14 cellular contexts compared by ENCODE assay signal in genomic region chr7:131629203-131629871, GRCh38.
DNase-seq lines count a peak whose midpoint lies in the region; ATAC-seq and TF ChIP-seq lines count a peak whose summit lies in the region.
"Had no signal": no experiment of that assay in that cellular context is flagged by ENCODE, and none has a peak within 500 bp of the region (broad histone marks: within the 10 kb centered on the region; RNA-seq: fewer than 3 reads in every experiment).

No MANE protein-coding gene starts in this region.

- DNase-seq in EH (ENCODE audit: low read depth) (peak; percentile 73), RWPE1 (ENCODE audit: low spot score) (peak; percentile 70), fibroblast of villous mesenchyme (ENCODE audit: low read depth) (peak; percentile 48), neuronal stem cell (ENCODE audit: low spot score) (no peak), kidney glomerular epithelial cell (lab: John Stamatoyannopoulos, UW) (no peak)
- no peak for DNase-seq in natural killer cell treated with Interleukin-12 subunit alpha and Interleukin-12 subunit beta and Interleukin-15 and Interleukin-18, amount 100 ng/mL, for 72 hours (ENCODE audit: low spot score)
- DNase-seq in activated CD4-positive, alpha-beta T cell treated with anti-CD3 and anti-CD28 coated beads, Interleukin-2, amount 50 U/mL, for 48 hours, result no peak
- DNase-seq: activated CD4-positive, alpha-beta T cell treated with anti-CD3 and anti-CD28 coated beads for 48 hours; naive thymus-derived CD8-positive, alpha-beta T cell; stimulated activated naive CD8-positive, alpha-beta T cell treated with anti-CD3 and anti-CD28 coated beads, Interleukin-15, amount 100 ng/mL, for 72 hours had no signal

- no peak overlapping the region for H2BK5ac ChIP-seq in neuronal stem cell (ENCODE audit: low read length)

- peaks cover 16 to 22% of the 10 kb centered on the region in 2 donors for H3K4me1 ChIP-seq in neuronal stem cell (ENCODE audit: control insufficient read depth in 2 of 2, insufficient read depth in 1 of 2, low read depth in 1 of 2, low read length in 2 of 2)

- H3K9me3 Mint-ChIP-seq in natural killer cell treated with Interleukin-12 subunit alpha and Interleukin-12 subunit beta and Interleukin-15 and Interleukin-18, amount 100 ng/mL, for 72 hours, result no peaks in the 10 kb centered on the region
- H3K9me3 Mint-ChIP-seq: activated naive CD4-positive, alpha-beta T cell treated with anti-CD3 and anti-CD28 coated beads, Interleukin-2, amount 50 U/mL, for 24 hours; naive thymus-derived CD8-positive, alpha-beta T cell; stimulated activated naive CD8-positive, alpha-beta T cell treated with anti-CD3 and anti-CD28 coated beads, Interleukin-15, amount 100 ng/mL, for 72 hours had no signal

- peak overlapping the region; percentile 61 for H3K23ac ChIP-seq in neuronal stem cell (ENCODE audit: low read depth, low read length, poor library complexity)

- CTCF ChIA-PET in RWPE1 (lab: Yijun Ruan, JAX), result no interaction called here

- POLR2A ChIA-PET in RWPE1 (lab: Yijun Ruan, JAX; ENCODE audit: low non-redundant PET), result no interaction called here

- H3K27me3 ChIP-seq in neuronal stem cell (ENCODE audit: control insufficient read depth in 3 of 3, insufficient read depth in 3 of 3, low read depth in 1 of 3, low read length in 3 of 3), result no peaks in the 10 kb centered on the region
- H3K27me3 ChIP-seq: BLaER1 treated with 17β-estradiol and CSF1 and Interleukin-3, amounts not matched to agents 10 nM and 100 nM had no signal

- peak overlapping the region; percentile 60 for H2AK5ac ChIP-seq in neuronal stem cell (ENCODE audit: low read depth, low read length)

- no peak overlapping the region for H3K4me2 ChIP-seq in neuronal stem cell (ENCODE audit: insufficient read depth, low read length, poor library complexity, severe bottlenecking)
- H3K4me2 ChIP-seq: BLaER1 treated with 17β-estradiol and CSF1 and Interleukin-3, amounts not matched to agents 10 nM and 100 nM had no signal

- no peak overlapping the region for H3K27ac Mint-ChIP-seq in natural killer cell treated with Interleukin-12 subunit alpha and Interleukin-12 subunit beta and Interleukin-15 and Interleukin-18, amount 100 ng/mL, for 72 hours
- H3K27ac Mint-ChIP-seq: activated naive CD4-positive, alpha-beta T cell treated with anti-CD3 and anti-CD28 coated beads, Interleukin-2, amount 50 U/mL, for 24 hours; naive thymus-derived CD8-positive, alpha-beta T cell; stimulated activated naive CD8-positive, alpha-beta T cell treated with anti-CD3 and anti-CD28 coated beads, Interleukin-15, amount 100 ng/mL, for 72 hours had no signal

- peak overlapping the region; percentile 92 for H2BK12ac ChIP-seq in neuronal stem cell (ENCODE audit: low read length)

- H4K8ac ChIP-seq in neuronal stem cell (ENCODE audit: low read depth, low read length), result no peak overlapping the region

- H3K9me3 ChIP-seq in neuronal stem cell (replicated peaks in 1 of 2; ENCODE audit: control insufficient read depth in 2 of 2, insufficient read depth in 1 of 2, low read depth in 1 of 2, low read length in 2 of 2), result no peaks in the 10 kb centered on the region
- H3K9me3 ChIP-seq: BLaER1 treated with 17β-estradiol and CSF1 and Interleukin-3, amounts not matched to agents 10 nM and 100 nM had no signal

- no peaks in the 10 kb centered on the region for H3K4me1 Mint-ChIP-seq in natural killer cell treated with Interleukin-12 subunit alpha and Interleukin-12 subunit beta and Interleukin-15 and Interleukin-18, amount 100 ng/mL, for 72 hours (ENCODE audit: low read depth in 2 of 2)
- H3K4me1 Mint-ChIP-seq: activated naive CD4-positive, alpha-beta T cell treated with anti-CD3 and anti-CD28 coated beads, Interleukin-2, amount 50 U/mL, for 24 hours; naive thymus-derived CD8-positive, alpha-beta T cell; stimulated activated naive CD8-positive, alpha-beta T cell treated with anti-CD3 and anti-CD28 coated beads, Interleukin-15, amount 100 ng/mL, for 72 hours had no signal

- peak overlapping the region; percentile 88 for H3K18ac ChIP-seq in neuronal stem cell (ENCODE audit: low read length)

- no peak overlapping the region for H3K4ac ChIP-seq in neuronal stem cell (ENCODE audit: low read length)

- H4K91ac ChIP-seq in neuronal stem cell (ENCODE audit: low read depth, low read length, poor library complexity), result no peak overlapping the region

- no peaks in the 10 kb centered on the region for H3K36me3 Mint-ChIP-seq in natural killer cell treated with Interleukin-12 subunit alpha and Interleukin-12 subunit beta and Interleukin-15 and Interleukin-18, amount 100 ng/mL, for 72 hours
- H3K36me3 Mint-ChIP-seq: activated naive CD4-positive, alpha-beta T cell treated with anti-CD3 and anti-CD28 coated beads, Interleukin-2, amount 50 U/mL, for 24 hours; naive thymus-derived CD8-positive, alpha-beta T cell had no signal

- no CpG with 5 or more reads among the region's 14 CpGs for WGBS in neuronal stem cell (ENCODE audit: extremely low coverage in 2 of 2, insufficient read length in 2 of 2, insufficient replicate concordance in 1 of 2), 2 donors

- no peak overlapping the region for H3K14ac ChIP-seq in neuronal stem cell (ENCODE audit: low read length)

- peaks cover 20 to 26% of the 10 kb centered on the region in 2 donors for H3K27me3 Mint-ChIP-seq in natural killer cell treated with Interleukin-12 subunit alpha and Interleukin-12 subunit beta and Interleukin-15 and Interleukin-18, amount 100 ng/mL, for 72 hours

- no peak overlapping the region for H3K4me3 Mint-ChIP-seq in natural killer cell treated with Interleukin-12 subunit alpha and Interleukin-12 subunit beta and Interleukin-15 and Interleukin-18, amount 100 ng/mL, for 72 hours
- H3K4me3 Mint-ChIP-seq: activated naive CD4-positive, alpha-beta T cell treated with anti-CD3 and anti-CD28 coated beads, Interleukin-2, amount 50 U/mL, for 24 hours; naive thymus-derived CD8-positive, alpha-beta T cell; stimulated activated naive CD8-positive, alpha-beta T cell treated with anti-CD3 and anti-CD28 coated beads, Interleukin-15, amount 100 ng/mL, for 72 hours had no signal

- no peak for ATAC-seq in HG03039 (IDR thresholded peaks at IDR 0.05; ENCODE audit: unreplicated experiment)
- ATAC-seq in natural killer cell treated with Interleukin-12 subunit alpha and Interleukin-12 subunit beta and Interleukin-15 and Interleukin-18, amount 100 ng/mL, for 72 hours, result no peak
- ATAC-seq: naive thymus-derived CD8-positive, alpha-beta T cell; stimulated activated naive CD8-positive, alpha-beta T cell treated with anti-CD3 and anti-CD28 coated beads, Interleukin-15, amount 100 ng/mL, for 72 hours had no signal

- H3K27ac ChIP-seq in RWPE1, result peak overlapping the region; percentile 54
- H3K27ac ChIP-seq in neuronal stem cell (replicated peaks; ENCODE audit: low read length), result no peak overlapping the region
- H3K27ac ChIP-seq: BLaER1 treated with 17β-estradiol and CSF1 and Interleukin-3, amounts not matched to agents 10 nM and 100 nM; SK-N-MC had no signal

- TF ChIP-seq CTCF in RWPE1 (conservative IDR thresholded peaks at IDR 0.05; ENCODE audit: low read depth) (no peak), fibroblast of villous mesenchyme (IDR thresholded peaks at IDR 0.05; ENCODE audit: insufficient read depth, low read depth, low read length) (no peak)

- H3K4me3 ChIP-seq in fibroblast of villous mesenchyme (ENCODE audit: low read depth, low read length) (no peak overlapping the region), neuronal stem cell (ENCODE audit: low read length in 2 of 2) (no peak overlapping the region)
- H3K4me3 ChIP-seq: BLaER1 treated with 17β-estradiol and CSF1 and Interleukin-3, amounts not matched to agents 10 nM and 100 nM; SK-N-MC had no signal

- H2AFZ ChIP-seq in neuronal stem cell (ENCODE audit: low read length), result no peak overlapping the region

- H3K36me3 ChIP-seq in neuronal stem cell (replicated peaks in 1 of 2; ENCODE audit: control insufficient read depth in 2 of 2, insufficient read depth in 2 of 2, low read length in 2 of 2), result no peaks in the 10 kb centered on the region
- H3K36me3 ChIP-seq: BLaER1 treated with 17β-estradiol and CSF1 and Interleukin-3, amounts not matched to agents 10 nM and 100 nM had no signal

- no peaks in the 10 kb centered on the region for H3K79me1 ChIP-seq in neuronal stem cell (ENCODE audit: low read depth, low read length)

- peak overlapping the region; percentile 10 for H2BK120ac ChIP-seq in neuronal stem cell (ENCODE audit: low read depth, low read length)

- peak overlapping the region; percentile 65 for H2BK15ac ChIP-seq in neuronal stem cell (ENCODE audit: low read length)

- H3K9ac ChIP-seq in neuronal stem cell (ENCODE audit: low read depth, low read length, poor library complexity), result no peak overlapping the region
- H3K9ac ChIP-seq: BLaER1 treated with 17β-estradiol and CSF1 and Interleukin-3, amounts not matched to agents 10 nM and 100 nM had no signal

Comparison
In these comparisons a context has a peak if more than half of its experiments do, and no peak if none do; other contexts are left out.
1. DNase-seq: peak in EH (single experiment), RWPE1 (single experiment) and fibroblast of villous mesenchyme (single experiment); none in neuronal stem cell (single experiment), natural killer cell treated with Interleukin-12 subunit alpha and Interleukin-12 subunit beta and Interleukin-15 and Interleukin-18, amount 100 ng/mL, for 72 hours (single experiment), activated CD4-positive, alpha-beta T cell treated with anti-CD3 and anti-CD28 coated beads, Interleukin-2, amount 50 U/mL, for 48 hours (0 of 2) and kidney glomerular epithelial cell (single experiment).